ENCODE assay signal across 8 cellular contexts in genomic region chr1:163323339-163323738, GRCh38. TPM values are rescaled to one million over a fixed set of nuclear protein-coding genes. Genes with fewer than 3 reads are reported as not detected.
DNase-seq lines count a peak whose midpoint lies in the region; FAIRE-seq and TF ChIP-seq lines count a peak whose summit lies in the region.
"Not testable (repeated sequence)": the region's sequence is repeated elsewhere in the genome, so short reads cannot be mapped to it uniquely, and the experiment has no call there.

No MANE protein-coding gene starts in this region.

- not testable (repeated sequence) for H3K27me3 Mint-ChIP-seq in activated naive CD4-positive, alpha-beta T cell treated with anti-CD3 and anti-CD28 coated beads for 36 hours (ENCODE audit: low read depth); chondrocyte (ENCODE audit: low read depth)

- peak overlapping the region in 10 of 11 experiments; percentile 70 to 87 (median 81); a peak in 20 of 22 replicates for H3K4me2 ChIP-seq in BLaER1 treated with 17β-estradiol and CSF1 and Interleukin-3, amounts not matched to agents 10 nM and 100 nM
- peak overlapping the region; percentile 87 for H3K4me2 ChIP-seq in keratinocyte (ENCODE audit: control insufficient read depth, extremely low read depth, insufficient read depth, low read depth, low read length)
- H3K4me2 ChIP-seq in skeletal muscle satellite cell (ENCODE audit: low read length) = peak overlapping the region; percentile 76

- peaks cover 1 to 49% (median 35%) of the 10 kb centered on the region in 11 experiments for H3K36me3 ChIP-seq in BLaER1 treated with 17β-estradiol and CSF1 and Interleukin-3, amounts not matched to agents 10 nM and 100 nM
- not testable (repeated sequence) for H3K36me3 ChIP-seq in keratinocyte (ENCODE audit: control insufficient read depth in 2 of 2, extremely low read depth in 1 of 2, insufficient read depth in 2 of 2, low read length in 2 of 2); skeletal muscle satellite cell (ENCODE audit: insufficient read depth, low read length)

- H3K9me3 Mint-ChIP-seq in activated naive CD4-positive, alpha-beta T cell treated with anti-CD3 and anti-CD28 coated beads for 36 hours; chondrocyte (ENCODE audit: low read depth): not testable (repeated sequence)

- not testable (repeated sequence) for TF ChIP-seq CTCF in HFF-Myc (IDR thresholded peaks at IDR 0.05; ENCODE audit: low read depth, low read length, missing control alignments); NB4 (IDR thresholded peaks at IDR 0.05; ENCODE audit: low read depth, low read length); WI38 (IDR thresholded peaks at IDR 0.05; ENCODE audit: low read depth, low read length); chondrocyte (IDR thresholded peaks at IDR 0.05); keratinocyte (optimal IDR thresholded peaks at IDR 0.05 in 1 of 3, IDR thresholded peaks at IDR 0.05 in 1 of 3, conservative IDR thresholded peaks at IDR 0.05 in 1 of 3; ENCODE audit: extremely low read depth in 1 of 3, insufficient read depth in 2 of 3, low read length in 3 of 3)

- not testable (repeated sequence) for H3K27me3 ChIP-seq in BLaER1 treated with 17β-estradiol and CSF1 and Interleukin-3, amounts not matched to agents 10 nM and 100 nM; keratinocyte (ENCODE audit: control insufficient read depth, extremely low read depth, insufficient read depth, low read length); skeletal muscle satellite cell (ENCODE audit: control insufficient read depth, insufficient read depth, low read length)

- H3K36me3 Mint-ChIP-seq in activated naive CD4-positive, alpha-beta T cell treated with anti-CD3 and anti-CD28 coated beads for 36 hours (ENCODE audit: low read depth); chondrocyte (ENCODE audit: low read depth): not testable (repeated sequence)

- H3K4me3 Mint-ChIP-seq in activated naive CD4-positive, alpha-beta T cell treated with anti-CD3 and anti-CD28 coated beads for 36 hours = peak overlapping the region; percentile 89
- H3K4me3 Mint-ChIP-seq in chondrocyte (ENCODE audit: unreplicated experiment) = peak overlapping the region; percentile 95

- CTCF ChIA-PET in activated naive CD4-positive, alpha-beta T cell treated with anti-CD3 and anti-CD28 coated beads for 36 hours (lab: Charles Lee) = interaction anchor here (1.0 kb wide), 1 partner anchor 13 kb away, joined by 4 read pairs; no protein-coding TSS in a partner anchor

- not testable (repeated sequence) for H3K9me1 ChIP-seq in keratinocyte (ENCODE audit: control insufficient read depth, extremely low read depth, insufficient read depth, low read length)

- H3K27ac ChIP-seq in BLaER1 treated with 17β-estradiol and CSF1 and Interleukin-3, amounts not matched to agents 10 nM and 100 nM; keratinocyte (ENCODE audit: control insufficient read depth, insufficient read depth, low read length): not testable (repeated sequence)

- FAIRE-seq in keratinocyte (lab: Jason Lieb, UNC) = not testable (repeated sequence)

- H2AFZ ChIP-seq in keratinocyte (ENCODE audit: control insufficient read depth, low read length) = peak overlapping the region; percentile 31

- DNase-seq in HFF-Myc (ENCODE audit: extremely low read depth, low read depth); NB4 (ENCODE audit: low read depth); activated naive CD4-positive, alpha-beta T cell treated with anti-CD3 and anti-CD28 coated beads for 36 hours; chondrocyte (ENCODE audit: low spot score); keratinocyte (ENCODE audit: low read depth, low spot score): not testable (repeated sequence)

- intact Hi-C loops in activated naive CD4-positive, alpha-beta T cell treated with anti-CD3 and anti-CD28 coated beads for 36 hours (cut with micrococcal nuclease) = loop anchor here (2.0 to 10.0 kb wide), 2 partner anchors 13 to 1549 kb away; no protein-coding TSS in a partner anchor

- peak overlapping the region in 8 of 10 experiments; percentile 73 to 88 (median 82); a peak in 10 of 20 replicates for H3K4me3 ChIP-seq in BLaER1 treated with 17β-estradiol and CSF1 and Interleukin-3, amounts not matched to agents 10 nM and 100 nM
- H3K4me3 ChIP-seq in HFF-Myc (replicated peaks; ENCODE audit: low read depth, low read length) (peak overlapping the region; percentile 64), NB4 (ENCODE audit: low read depth, low read length) (peak overlapping the region; percentile 78), WI38 (ENCODE audit: low read depth, low read length) (peak overlapping the region; percentile 82; the same call in 1 of the 2 replicates), keratinocyte (ENCODE audit: control insufficient read depth in 2 of 3, extremely low read depth in 1 of 3, insufficient read depth in 2 of 3, low read depth in 1 of 3, low read length in 3 of 3) (peak overlapping the region in 2 of 3 experiments; percentile 25 to 96), skeletal muscle satellite cell (ENCODE audit: low read length) (peak overlapping the region; percentile 84)

- H3K9me3 ChIP-seq in BLaER1 treated with 17β-estradiol and CSF1 and Interleukin-3, amounts not matched to agents 10 nM and 100 nM (replicated peaks in 1 of 11); keratinocyte (ENCODE audit: control insufficient read depth, low read depth, low read length); skeletal muscle satellite cell (replicated peaks; ENCODE audit: low read length): not testable (repeated sequence)

- peaks cover 31% of the 10 kb centered on the region for H3K79me2 ChIP-seq in keratinocyte (ENCODE audit: control insufficient read depth, insufficient read depth, low read length)

- not testable (repeated sequence) for H3K27ac Mint-ChIP-seq in activated naive CD4-positive, alpha-beta T cell treated with anti-CD3 and anti-CD28 coated beads for 36 hours; chondrocyte (ENCODE audit: unreplicated experiment)

- dilution Hi-C loops in keratinocyte (cut with MboI; ENCODE audit: extremely low pct_ligation_motif_present, low sequenced_read_pairs) = not testable (repeated sequence)

- not testable (repeated sequence) for H4K20me1 ChIP-seq in BLaER1 treated with 17β-estradiol and CSF1 and Interleukin-3, amounts not matched to agents 10 nM and 100 nM; keratinocyte (ENCODE audit: control insufficient read depth, extremely low read depth, insufficient read depth, low read length)

- peaks cover 23 to 30% (median 25%) of the 10 kb centered on the region in 10 experiments for H3K4me1 ChIP-seq in BLaER1 treated with 17β-estradiol and CSF1 and Interleukin-3, amounts not matched to agents 10 nM and 100 nM
- not testable (repeated sequence) for H3K4me1 ChIP-seq in keratinocyte (ENCODE audit: control insufficient read depth, extremely low read depth, insufficient read depth, low read length)
- H3K4me1 ChIP-seq in skeletal muscle satellite cell (ENCODE audit: control insufficient read depth, insufficient read depth, low read length) = peaks cover 12% of the 10 kb centered on the region

- TF ChIP-seq POLR2A in NB4 (IDR thresholded peaks at IDR 0.05; ENCODE audit: extremely low read depth, insufficient read length) = not testable (repeated sequence)

- H3K9ac ChIP-seq in BLaER1 treated with 17β-estradiol and CSF1 and Interleukin-3, amounts not matched to agents 10 nM and 100 nM = peak overlapping the region in 10 of 11 experiments; percentile 0 to 88 (median 82); a peak in 12 of 22 replicates
- H3K9ac ChIP-seq in keratinocyte (ENCODE audit: control insufficient read depth, extremely low read depth, insufficient read depth, low read length) = not testable (repeated sequence)
- H3K9ac ChIP-seq in skeletal muscle satellite cell (ENCODE audit: low read depth, low read length) = peak overlapping the region; percentile 94

- H3K4me1 Mint-ChIP-seq in activated naive CD4-positive, alpha-beta T cell treated with anti-CD3 and anti-CD28 coated beads for 36 hours (ENCODE audit: low read depth) = peaks cover 12% of the 10 kb centered on the region
- peaks cover 25% of the 10 kb centered on the region for H3K4me1 Mint-ChIP-seq in chondrocyte (ENCODE audit: low read depth)

RNA-seq across cellular contexts. Expression of gene NUF2, which starts 1.6 kb away (rescaled TPM):
- total RNA-seq in activated naive CD4-positive, alpha-beta T cell treated with anti-CD3 and anti-CD28 coated beads for 36 hours = 10 to 100 TPM; 63.0 to 69.0 TPM
- total RNA-seq in chondrocyte = 3.3 to 4.3 TPM (median 3.6 TPM) in 3 replicates
- 1.2 to 10.6 TPM (median 5.1 TPM) in 3 replicates for polyA plus RNA-seq in keratinocyte
- polyA plus RNA-seq in keratinocyte (2011; ENCODE audit: low read depth) = 1.9 TPM
- 1.1 and 2.5 TPM in 2 replicates for polyA plus RNA-seq in keratinocyte (2011; cell fraction: cytosol; rRNA removed)
- polyA plus RNA-seq in keratinocyte (2011; cell fraction: nucleus; rRNA removed) = 1.7 and 2.7 TPM in 2 replicates
- polyA plus RNA-seq in keratinocyte (2012; ENCODE audit: low replicate concordance) = 6.1 TPM in 1 of 2 replicates, not detected in the other
- 0.66 to 3.4 TPM (median 0.85 TPM) in 3 replicates for polyA minus RNA-seq in keratinocyte
- not detected for polyA minus RNA-seq in keratinocyte (2011; cell fraction: cytosol; rRNA and poly(A)+ RNA removed)
- 1.6 TPM in 1 of 2 replicates, not detected in the other for polyA minus RNA-seq in keratinocyte (2011; cell fraction: nucleus; rRNA and poly(A)+ RNA removed)
- 9.1 and 12.2 TPM in 2 replicates for total RNA-seq in skeletal muscle satellite cell (2012; rRNA removed)

Comparison
In these comparisons a context has a peak if more than half of its experiments do, and no peak if none do; other contexts are left out.
1. RNA of gene NUF2, which starts 1.6 kb away (total RNA-seq): 63.0 to 69.0 TPM in activated naive CD4-positive, alpha-beta T cell treated with anti-CD3 and anti-CD28 coated beads for 36 hours; 3.3 to 4.3 TPM in chondrocyte; every median in the first group is over 10 times any median in the second.
2. Peak in every context shown above with its lines, with median percentiles within 50 percentile points of each other: H3K4me2 ChIP-seq and H3K4me3 ChIP-seq.